ENCODE assay signal across 1 cellular context in genomic region chr12:46483572-46484395, GRCh38.
TF ChIP-seq lines count a peak whose summit lies in the region.

No MANE protein-coding gene starts in this region.

TF ChIP-seq in HepG2, 621 proteins besides CTCF, POLR2A, EP300 and RAD21 (continued from another document and continues in another):
- no peak for TF ChIP-seq GPBP1L1 (CRISPR knock-in tag; IDR thresholded peaks at IDR 0.05)
- TF ChIP-seq ATF4 (CRISPR knock-in tag; IDR thresholded peaks at IDR 0.05) = peak in 1 of 2 experiments; percentile 51; a peak in 1 of 4 replicates
- 0 out of 2 replicates have a peak, but pooled peaks have one; percentile 20 for TF ChIP-seq HNF1B (CRISPR knock-in tag; IDR thresholded peaks at IDR 0.05)
- peak; percentile 88 for TF ChIP-seq NR2F6 (IDR thresholded peaks at IDR 0.05)
- TF ChIP-seq NR2F6 (CRISPR knock-in tag; IDR thresholded peaks at IDR 0.05) = peak; percentile 88
- TF ChIP-seq RBM22 (optimal IDR thresholded peaks at IDR 0.05; ENCODE audit: low read length) = no peak
- no peak for TF ChIP-seq FIP1L1 (IDR thresholded peaks at IDR 0.05; ENCODE audit: borderline replicate concordance, insufficient read depth, low read depth, low read length)
- no peak for TF ChIP-seq CREB1 (IDR thresholded peaks at IDR 0.05)
- TF ChIP-seq CREB1 (CRISPR knock-in tag; IDR thresholded peaks at IDR 0.05) = peak; percentile 81
- peak; percentile 66 for TF ChIP-seq ZEB1 (IDR thresholded peaks at IDR 0.05; ENCODE audit: insufficient replicate concordance, low read depth)
- no peak for TF ChIP-seq PRMT3 (CRISPR knock-in tag; IDR thresholded peaks at IDR 0.05; ENCODE audit: borderline replicate concordance, low read depth)
- no peak for TF ChIP-seq CERS6 (CRISPR knock-in tag; IDR thresholded peaks at IDR 0.05)
- no peak for TF ChIP-seq DDIT3 (CRISPR knock-in tag; IDR thresholded peaks at IDR 0.05)
- no peak for TF ChIP-seq ZNF841 (CRISPR knock-in tag; IDR thresholded peaks at IDR 0.05; ENCODE audit: borderline replicate concordance)
- no peak for TF ChIP-seq PRPF4 (IDR thresholded peaks at IDR 0.05; ENCODE audit: low read depth, low read length, poor library complexity, severe bottlenecking)
- TF ChIP-seq POGK (CRISPR knock-in tag; conservative IDR thresholded peaks at IDR 0.05) = no peak
- TF ChIP-seq RARA (CRISPR knock-in tag; IDR thresholded peaks at IDR 0.05) = peak; percentile 93
- no peak for TF ChIP-seq ZNF333 (CRISPR knock-in tag; IDR thresholded peaks at IDR 0.05; ENCODE audit: borderline replicate concordance)
- TF ChIP-seq DNMT1 (CRISPR knock-in tag; IDR thresholded peaks at IDR 0.05) = no peak
- peak; percentile 70; the same call in 1 of the 2 replicates for TF ChIP-seq ZNF331 (CRISPR knock-in tag; IDR thresholded peaks at IDR 0.05)
- TF ChIP-seq BORCS8-MEF2B (CRISPR knock-in tag; IDR thresholded peaks at IDR 0.05) = no peak
- peak; percentile 23; the same call in 1 of the 2 replicates for TF ChIP-seq STAG1 (CRISPR knock-in tag; IDR thresholded peaks at IDR 0.05)
- TF ChIP-seq TFE3 (CRISPR knock-in tag; IDR thresholded peaks at IDR 0.05) = peak; percentile 48; the same call in 1 of the 2 replicates
- no peak for TF ChIP-seq CBFB (CRISPR knock-in tag; IDR thresholded peaks at IDR 0.05)
- TF ChIP-seq ZNF549 (CRISPR knock-in tag; IDR thresholded peaks at IDR 0.05) = no peak
- TF ChIP-seq SMAD9 (CRISPR knock-in tag; IDR thresholded peaks at IDR 0.05) = no peak
- TF ChIP-seq ZFP36L1 (CRISPR knock-in tag; IDR thresholded peaks at IDR 0.05) = 0 out of 2 replicates have a peak, but pooled peaks have one; percentile 35
- no peak for TF ChIP-seq PHB2 (IDR thresholded peaks at IDR 0.05; ENCODE audit: partially characterized antibody)
- peak; percentile 72 for TF ChIP-seq HNF4A (CRISPR knock-in tag; IDR thresholded peaks at IDR 0.05)
- TF ChIP-seq POLR2AphosphoS2 (IDR thresholded peaks at IDR 0.05; ENCODE audit: low read depth, low read length) = no peak
- TF ChIP-seq CSRNP2 (CRISPR knock-in tag; conservative IDR thresholded peaks at IDR 0.05; ENCODE audit: low read depth) = no peak
- TF ChIP-seq ZBTB25 (CRISPR knock-in tag; IDR thresholded peaks at IDR 0.05) = 0 out of 2 replicates have a peak, but pooled peaks have one; percentile 20
- no peak for TF ChIP-seq TOE1 (CRISPR knock-in tag; IDR thresholded peaks at IDR 0.05)
- TF ChIP-seq ZNF761 (CRISPR knock-in tag; conservative IDR thresholded peaks at IDR 0.05) = no peak
- TF ChIP-seq MAZ (IDR thresholded peaks at IDR 0.05; ENCODE audit: borderline replicate concordance, low read depth, low read length) = no peak
- 0 out of 2 replicates have a peak, but pooled peaks have one; percentile 24 for TF ChIP-seq MAZ (CRISPR knock-in tag; IDR thresholded peaks at IDR 0.05; ENCODE audit: low read depth)
- peak; percentile 84 for TF ChIP-seq TFAP4 (IDR thresholded peaks at IDR 0.05; ENCODE audit: borderline replicate concordance, low read depth)
- TF ChIP-seq SOX6 (IDR thresholded peaks at IDR 0.05) = no peak
- TF ChIP-seq SOX6 (CRISPR knock-in tag; IDR thresholded peaks at IDR 0.05) = peak; percentile 95
- TF ChIP-seq ZNF713 (CRISPR knock-in tag; IDR thresholded peaks at IDR 0.05) = no peak
- TF ChIP-seq ZBTB20 (CRISPR knock-in tag; IDR thresholded peaks at IDR 0.05; ENCODE audit: borderline replicate concordance, low read depth) = no peak
- TF ChIP-seq NFATC3 (CRISPR knock-in tag; IDR thresholded peaks at IDR 0.05) = no peak
- no peak for TF ChIP-seq NFAT5 (CRISPR knock-in tag; IDR thresholded peaks at IDR 0.05)
- TF ChIP-seq HDAC2 (CRISPR knock-in tag; IDR thresholded peaks at IDR 0.05) = peak; percentile 77
- TF ChIP-seq ZNF557 (CRISPR knock-in tag; IDR thresholded peaks at IDR 0.05) = no peak
- no peak for TF ChIP-seq ZSCAN31 (CRISPR knock-in tag; IDR thresholded peaks at IDR 0.05; ENCODE audit: low read depth)
- TF ChIP-seq HNF4G (IDR thresholded peaks at IDR 0.05; ENCODE audit: borderline replicate concordance, low read depth, low read length) = 0 out of 2 replicates have a peak, but pooled peaks have one; percentile 29
- no peak for TF ChIP-seq HNF4G (CRISPR knock-in tag; IDR thresholded peaks at IDR 0.05; ENCODE audit: borderline replicate concordance, low read depth)
- no peak for TF ChIP-seq FOXK2 (IDR thresholded peaks at IDR 0.05)
- TF ChIP-seq HNRNPL (IDR thresholded peaks at IDR 0.05; ENCODE audit: low read depth, low read length) = no peak
- TF ChIP-seq JUND (CRISPR knock-in tag; IDR thresholded peaks at IDR 0.05) = peak; percentile 37; the same call in 1 of the 2 replicates
